8 cellular contexts compared by ENCODE assay signal in genomic region chr6:122798099-122798641, GRCh38. TPM values are rescaled to one million over a fixed set of nuclear protein-coding genes. Genes with fewer than 3 reads are reported as not detected.
DNase-seq lines count a peak whose midpoint lies in the region; ATAC-seq lines count a peak whose summit lies in the region.

No MANE protein-coding gene starts in this region.

- DNase-seq in DMS53 (lab: John Stamatoyannopoulos, UW), result peak; percentile 95
- DNase-seq in amniotic stem cell (lab: John Stamatoyannopoulos, UW), result peak; percentile 1
- DNase-seq in myocyte (ENCODE audit: low read depth), result peak; percentile 67
- DNase-seq in OCI-M2 (lab: John Stamatoyannopoulos, UW; ENCODE audit: unreplicated experiment), result no peak
- DNase-seq in stimulated activated CD4-positive, alpha-beta T cell treated with anti-CD3 and anti-CD28 coated beads, Interleukin-2, amount 100 ng/mL, for 48 hours, result no peak
- DNase-seq in NAMALWA (ENCODE audit: low spot score), result no peak

- ATAC-seq in GM19372 (IDR thresholded peaks at IDR 0.05; ENCODE audit: low read depth, unreplicated experiment) (peak; percentile 77), HG03442 (IDR thresholded peaks at IDR 0.05; ENCODE audit: unreplicated experiment) (peak; percentile 96)

RNA-seq across cellular contexts. Expression of gene SMPDL3A, which starts 9.1 kb away (rescaled TPM):
- total RNA-seq in myocyte, result 8.2 and 13.6 TPM in 2 replicates
- polyA plus RNA-seq in myocyte (2012), result 4.7 TPM

RNA-seq across cellular contexts. Expression of gene FABP7, which starts 18.7 kb away (rescaled TPM):
- not detected in 2 replicates for total RNA-seq in myocyte
- polyA plus RNA-seq in myocyte (2012), result not detected

Comparison
In these comparisons a context has a peak if more than half of its experiments do, and no peak if none do; other contexts are left out.
1. DNase-seq: peak in DMS53 (single experiment), amniotic stem cell (single experiment) and myocyte (single experiment); none in OCI-M2 (single experiment), stimulated activated CD4-positive, alpha-beta T cell treated with anti-CD3 and anti-CD28 coated beads, Interleukin-2, amount 100 ng/mL, for 48 hours (0 of 2) and NAMALWA (single experiment).